8 cellular contexts compared by ENCODE assay signal in genomic region chr2:177262137-177262536, GRCh38. TPM values are rescaled to one million over a fixed set of nuclear protein-coding genes. Genes with fewer than 3 reads are reported as not detected.
DNase-seq lines count a peak whose midpoint lies in the region; ATAC-seq and TF ChIP-seq lines count a peak whose summit lies in the region.

No MANE protein-coding gene starts in this region.

- H3K36me3 ChIP-seq in heart left ventricle: peaks cover 0 to 9% (median 0%) of the 10 kb centered on the region in 9 donors
- H3K36me3 ChIP-seq in adipocyte (ENCODE audit: control insufficient read depth, insufficient read depth, low read length, severe bottlenecking): no peaks in the 10 kb centered on the region
- H3K36me3 ChIP-seq in right lobe of liver: no peaks in the 10 kb centered on the region
- no peaks in the 10 kb centered on the region for H3K36me3 ChIP-seq in upper lobe of right lung

- TF ChIP-seq CTCF in heart left ventricle (IDR thresholded peaks at IDR 0.05) (peak in 1 of 12 donors; percentile 5), right lobe of liver (IDR thresholded peaks at IDR 0.05) (no peak), upper lobe of right lung (IDR thresholded peaks at IDR 0.05) (no peak)

- ATAC-seq in heart left ventricle (no peak), Right ventricle myocardium superior (ENCODE audit: poor library complexity) (no peak), right lobe of liver (no peak), upper lobe of right lung (no peak), GM19351 (IDR thresholded peaks at IDR 0.05; ENCODE audit: unreplicated experiment) (no peak), GM18858 (IDR thresholded peaks at IDR 0.05; ENCODE audit: unreplicated experiment) (no peak)

- DNase-seq in heart left ventricle (no peak), Right ventricle myocardium superior (no peak), adipocyte (ENCODE audit: low read depth) (no peak), right lobe of liver (no peak), upper lobe of right lung (no peak), GM19240 (ENCODE audit: insufficient read length, low spot score) (no peak)

- TF ChIP-seq POLR2A in heart left ventricle (IDR thresholded peaks at IDR 0.05) (no peak), right lobe of liver (IDR thresholded peaks at IDR 0.05) (no peak)

- H3K9me3 ChIP-seq in heart left ventricle (peaks cover 0 to 6% (median 0%) of the 10 kb centered on the region in 12 donors), adipocyte (ENCODE audit: control insufficient read depth, low read length) (no peaks in the 10 kb centered on the region), right lobe of liver (no peaks in the 10 kb centered on the region), upper lobe of right lung (no peaks in the 10 kb centered on the region)

- 0 to 3% (median 0%) methylated on average over 1 of the region's 1 CpG for WGBS in heart left ventricle, 4 donors
- 0% methylated on average over 1 of the region's 1 CpG for WGBS in right lobe of liver (ENCODE audit: insufficient coverage, low coverage, low lambda C conversion rate, missing lambda C conversion rate)

- H3K9ac ChIP-seq in adipocyte (ENCODE audit: low read length): peak overlapping the region; percentile 99

- peak overlapping the region; percentile 8 to 100 (median 99) for H3K27ac ChIP-seq in heart left ventricle
- peak overlapping the region; percentile 98 to 100 (median 100) for H3K27ac ChIP-seq in right lobe of liver
- peak overlapping the region; percentile 99 for H3K27ac ChIP-seq in upper lobe of right lung

- H3K27me3 ChIP-seq in heart left ventricle: no peaks in the 10 kb centered on the region
- no peaks in the 10 kb centered on the region for H3K27me3 ChIP-seq in adipocyte (replicated peaks; ENCODE audit: control insufficient read depth, insufficient read depth, low read length)
- no peaks in the 10 kb centered on the region for H3K27me3 ChIP-seq in right lobe of liver
- no peaks in the 10 kb centered on the region for H3K27me3 ChIP-seq in upper lobe of right lung

- peaks cover 0 to 72% (median 54%) of the 10 kb centered on the region in 12 donors for H3K4me1 ChIP-seq in heart left ventricle
- peaks cover 49% of the 10 kb centered on the region for H3K4me1 ChIP-seq in adipocyte (ENCODE audit: control insufficient read depth, insufficient read depth, low read length)
- peaks cover 0 to 46% (median 17%) of the 10 kb centered on the region in 4 donors for H3K4me1 ChIP-seq in right lobe of liver
- peaks cover 61% of the 10 kb centered on the region for H3K4me1 ChIP-seq in upper lobe of right lung

- intact Hi-C loops in heart left ventricle (cut with DNase I): loop anchor here in 8 of 10 donors (2.0 to 10.0 kb wide), 11 partner anchors 19 to 493 kb away; partner anchors contain the start of genes HNRNPA3 (in 4 of the 8) and AGPS (in 1 of the 8)
- intact Hi-C loops in Right ventricle myocardium superior (cut with DNase I): loop anchor here (2.0 to 5.0 kb wide), 2 partner anchors 70 to 97 kb away; no protein-coding TSS in a partner anchor
- intact Hi-C loops in right lobe of liver (cut with DNase I): loop anchor here in 1 of 2 donors (5.0 to 10.0 kb wide), 2 partner anchors 70 to 97 kb away; no protein-coding TSS in a partner anchor
- intact Hi-C loops in upper lobe of right lung (cut with DNase I): loop anchor here (10.0 kb wide), 1 partner anchor 47 kb away; the partner anchor contains the start of gene HNRNPA3

- peak overlapping the region; percentile 72 to 97 (median 90) for H3K4me3 ChIP-seq in heart left ventricle
- H3K4me3 ChIP-seq in adipocyte (ENCODE audit: low read length): peak overlapping the region; percentile 93
- peak overlapping the region; percentile 72 to 90 (median 82) for H3K4me3 ChIP-seq in right lobe of liver
- peak overlapping the region; percentile 91 for H3K4me3 ChIP-seq in upper lobe of right lung

RNA-seq across cellular contexts. Expression of gene NFE2L2, which starts 2.4 kb away (rescaled TPM):
- total RNA-seq in heart left ventricle (10 to 100 TPM; 39.2 to 82.5 (median 59.4) TPM), Right ventricle myocardium superior (45.8 TPM), right lobe of liver (10 to 100 TPM; 27.9 to 83.6 (median 35.6) TPM), upper lobe of right lung (105 TPM)
- polyA plus RNA-seq in heart left ventricle: 10 to 100 TPM; 17.0 to 37.3 TPM

RNA-seq across cellular contexts. Expression of gene HNRNPA3, which starts 49.5 kb away (rescaled TPM):
- total RNA-seq in heart left ventricle (100 to 1,000 TPM in 1 of 9 donors, 10 to 100 TPM in 8; 12.7 to 110 (median 73.3) TPM), Right ventricle myocardium superior (64.5 TPM), right lobe of liver (10 to 100 TPM; 22.4 to 70.4 (median 54.8) TPM), upper lobe of right lung (139 TPM)
- polyA plus RNA-seq in heart left ventricle: 100 to 1,000 TPM in 1 of 2 donors, 10 to 100 TPM in 1; 64.6 to 134 TPM
